9 cellular contexts compared by ENCODE assay signal in the genomic region with DNA sequence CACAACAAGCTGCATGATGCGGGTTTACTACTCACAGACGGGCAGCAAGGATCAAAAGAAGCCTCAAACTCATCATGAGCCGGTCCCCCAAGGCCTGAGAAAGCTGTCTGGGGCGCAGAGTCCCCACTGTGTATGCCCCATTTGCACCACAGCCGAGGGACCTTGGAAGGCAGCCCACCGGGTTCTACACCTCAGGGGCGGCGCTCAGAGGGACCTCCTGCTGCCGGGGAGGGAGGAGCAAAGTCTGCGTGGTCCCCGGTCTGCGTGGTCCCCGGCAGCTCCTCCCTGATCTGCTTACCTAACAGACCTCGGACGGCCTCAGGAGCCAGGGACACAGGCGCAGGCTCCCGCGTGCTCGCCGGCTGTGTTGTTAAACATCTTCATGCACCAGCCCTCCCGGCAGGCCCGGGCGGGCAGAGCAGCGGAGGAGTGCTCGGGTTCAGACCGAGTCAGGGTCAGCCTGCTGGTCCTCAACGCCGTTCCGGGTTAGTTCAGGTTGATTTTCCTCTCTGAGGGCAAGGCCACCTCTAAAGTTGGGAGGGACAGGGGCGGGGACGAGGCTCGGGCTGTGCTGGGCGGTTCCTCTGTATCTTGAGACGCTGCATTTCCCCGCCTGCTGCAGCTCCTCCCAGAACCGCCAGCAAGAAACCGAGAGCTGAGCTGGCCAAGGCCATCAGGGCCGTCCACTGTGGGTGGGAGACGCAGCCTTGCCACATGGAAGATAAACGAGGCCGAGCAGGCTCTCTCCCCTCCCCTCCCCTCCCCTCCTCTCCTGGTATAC.
DNase-seq lines count a peak whose midpoint lies in the region; ATAC-seq and TF ChIP-seq lines count a peak whose summit lies in the region.
"Had no signal": no experiment of that assay in that cellular context is flagged by ENCODE, and none has a peak within 500 bp of the region (broad histone marks: within the 10 kb centered on the region; RNA-seq: fewer than 3 reads in every experiment).

No MANE protein-coding gene starts in this region.

- H3K36me3 ChIP-seq in HUES6 (ENCODE audit: control insufficient read depth, insufficient read depth, low read length): no peaks in the 10 kb centered on the region
- H3K36me3 ChIP-seq: ascending aorta, MG63 had no signal

- H3K4me1 Mint-ChIP-seq in activated T-cell treated with anti-CD3 and anti-CD28 coated beads, Interleukin-2, amount 50 U/mL, for 4 hours (ENCODE audit: low read depth): peaks cover 2% of the 10 kb centered on the region

- DNase-seq in activated T-cell treated with anti-CD3 and anti-CD28 coated beads, Interleukin-2, amount 50 U/mL, for 4 hours: no peak
- DNase-seq in foreskin fibroblast: peak; percentile 9 to 48
- peak; percentile 59 for DNase-seq in retina
- DNase-seq in NOMO-1 treated with dmso at 0.1 percent for 144 hours (lab: John Stamatoyannopoulos, UW; ENCODE audit: unreplicated experiment): no peak
- no peak for DNase-seq in SW 1271 (lab: John Stamatoyannopoulos, UW)
- DNase-seq: MG63 had no signal

- no peaks in the 10 kb centered on the region for H3K9me3 ChIP-seq in HUES6 (ENCODE audit: control insufficient read depth, insufficient read depth, low read depth, low read length)
- H3K9me3 ChIP-seq: ascending aorta had no signal

- peaks cover 19% of the 10 kb centered on the region for H3K4me1 ChIP-seq in HUES6 (ENCODE audit: control insufficient read depth, insufficient read depth, low read length)
- H3K4me1 ChIP-seq: ascending aorta had no signal

- H3K36me3 Mint-ChIP-seq in activated T-cell treated with anti-CD3 and anti-CD28 coated beads, Interleukin-2, amount 50 U/mL, for 4 hours (ENCODE audit: insufficient read depth): peaks cover 1% of the 10 kb centered on the region

- peak; percentile 55 to 63 for ATAC-seq in activated T-cell treated with anti-CD3 and anti-CD28 coated beads, Interleukin-2, amount 50 U/mL, for 4 hours
- no peak for ATAC-seq in GM21367 (IDR thresholded peaks at IDR 0.05; ENCODE audit: unreplicated experiment)

- peak overlapping the region; percentile 64 for H3K4me3 Mint-ChIP-seq in activated T-cell treated with anti-CD3 and anti-CD28 coated beads, Interleukin-2, amount 50 U/mL, for 4 hours

- no peak for TF ChIP-seq CTCF in foreskin fibroblast (IDR thresholded peaks at IDR 0.05; ENCODE audit: low read depth, low read length)

- H3K9me3 Mint-ChIP-seq in activated T-cell treated with anti-CD3 and anti-CD28 coated beads, Interleukin-2, amount 50 U/mL, for 4 hours: no peaks in the 10 kb centered on the region

- peaks cover 11% of the 10 kb centered on the region for H3K27me3 Mint-ChIP-seq in activated T-cell treated with anti-CD3 and anti-CD28 coated beads, Interleukin-2, amount 50 U/mL, for 4 hours (ENCODE audit: low read depth)

- H3K9ac ChIP-seq in HUES6 (ENCODE audit: low read length): peak overlapping the region; percentile 7

- H3K27me3 ChIP-seq in HUES6 (ENCODE audit: control insufficient read depth, insufficient read depth, low read length): peaks cover 13% of the 10 kb centered on the region; the same call in 1 of the 2 replicates
- H3K27me3 ChIP-seq: ascending aorta had no signal

- no peak overlapping the region for H3K27ac ChIP-seq in HUES6 (ENCODE audit: low read depth, low read length)
- H3K27ac ChIP-seq: ascending aorta had no signal

- H3K4me3 ChIP-seq in HUES6 (ENCODE audit: low read depth, low read length): peak overlapping the region; percentile 38
- H3K4me3 ChIP-seq in foreskin fibroblast (ENCODE audit: low read depth in 1 of 2, low read length in 2 of 2): no peak overlapping the region
- H3K4me3 ChIP-seq: ascending aorta, MG63 had no signal

Comparison
In these comparisons a context has a peak if more than half of its experiments do, and no peak if none do; other contexts are left out.
1. DNase-seq: peak in foreskin fibroblast (2 of 2) and retina (single experiment); none in activated T-cell treated with anti-CD3 and anti-CD28 coated beads, Interleukin-2, amount 50 U/mL, for 4 hours (single experiment), NOMO-1 treated with dmso at 0.1 percent for 144 hours (single experiment) and SW 1271 (0 of 2).